2 cellular contexts compared by ENCODE assay signal in the genomic region with DNA sequence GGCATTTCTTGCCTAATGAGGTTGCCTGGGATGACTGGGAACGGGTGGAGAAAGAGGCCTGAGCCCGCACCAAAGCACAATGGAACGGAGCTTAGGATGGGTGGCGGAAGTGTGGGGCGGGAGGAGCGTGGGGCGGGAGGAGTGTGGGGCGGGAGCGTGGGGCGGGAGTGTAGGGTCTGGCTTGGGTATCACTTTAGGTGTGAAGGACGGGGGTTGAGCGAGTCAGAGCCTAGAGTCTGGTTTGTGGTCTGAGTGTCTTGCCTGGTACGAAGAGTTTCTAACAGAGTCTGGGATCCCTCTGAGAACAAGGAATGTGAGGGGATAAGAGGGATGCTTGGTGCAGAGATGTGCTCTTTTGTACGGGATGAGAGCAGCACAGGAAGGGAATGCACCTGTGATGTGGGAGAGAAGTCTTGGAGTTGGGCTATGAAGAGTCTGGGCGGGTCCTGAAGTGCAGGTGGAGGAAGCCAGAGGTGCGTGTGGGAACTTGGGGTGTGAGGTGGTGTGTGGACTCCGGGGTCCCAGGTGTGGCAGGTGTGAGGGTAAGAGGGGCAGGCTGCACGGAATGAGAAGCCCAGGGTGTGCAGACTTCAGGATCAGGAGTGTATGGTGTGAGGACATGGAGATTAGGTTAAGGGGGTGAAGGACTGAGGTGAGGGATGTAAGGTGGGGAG.
TF ChIP-seq lines count a peak whose summit lies in the region.

No MANE protein-coding gene starts in this region.

TF ChIP-seq in WTC11, 78 proteins besides CTCF, POLR2A, EP300 and RAD21 (continues in another document):
- TF ChIP-seq AR (CRISPR knock-in tag; IDR thresholded peaks at IDR 0.05) = no peak
- no peak for TF ChIP-seq ZNF423 (CRISPR knock-in tag; IDR thresholded peaks at IDR 0.05)
- TF ChIP-seq E2F5 (CRISPR knock-in tag; IDR thresholded peaks at IDR 0.05) = no peak
- TF ChIP-seq NFYB (CRISPR knock-in tag; conservative IDR thresholded peaks at IDR 0.05; ENCODE audit: low read depth) = no peak
- no peak for TF ChIP-seq OVOL2 (CRISPR knock-in tag; IDR thresholded peaks at IDR 0.05; ENCODE audit: borderline replicate concordance)
- no peak for TF ChIP-seq FOXP4 (CRISPR knock-in tag; IDR thresholded peaks at IDR 0.05)
- TF ChIP-seq JUN (CRISPR knock-in tag; IDR thresholded peaks at IDR 0.05) = no peak
- no peak for TF ChIP-seq TCF7 (CRISPR knock-in tag; IDR thresholded peaks at IDR 0.05; ENCODE audit: low read depth)
- TF ChIP-seq MXD4 (CRISPR knock-in tag; IDR thresholded peaks at IDR 0.05; ENCODE audit: borderline replicate concordance) = no peak
- no peak for TF ChIP-seq SP1 (CRISPR knock-in tag; conservative IDR thresholded peaks at IDR 0.05)
- TF ChIP-seq ERG (CRISPR knock-in tag; IDR thresholded peaks at IDR 0.05) = no peak
- TF ChIP-seq PRRX2 (CRISPR knock-in tag; IDR thresholded peaks at IDR 0.05) = no peak
- TF ChIP-seq, protein P1, sequence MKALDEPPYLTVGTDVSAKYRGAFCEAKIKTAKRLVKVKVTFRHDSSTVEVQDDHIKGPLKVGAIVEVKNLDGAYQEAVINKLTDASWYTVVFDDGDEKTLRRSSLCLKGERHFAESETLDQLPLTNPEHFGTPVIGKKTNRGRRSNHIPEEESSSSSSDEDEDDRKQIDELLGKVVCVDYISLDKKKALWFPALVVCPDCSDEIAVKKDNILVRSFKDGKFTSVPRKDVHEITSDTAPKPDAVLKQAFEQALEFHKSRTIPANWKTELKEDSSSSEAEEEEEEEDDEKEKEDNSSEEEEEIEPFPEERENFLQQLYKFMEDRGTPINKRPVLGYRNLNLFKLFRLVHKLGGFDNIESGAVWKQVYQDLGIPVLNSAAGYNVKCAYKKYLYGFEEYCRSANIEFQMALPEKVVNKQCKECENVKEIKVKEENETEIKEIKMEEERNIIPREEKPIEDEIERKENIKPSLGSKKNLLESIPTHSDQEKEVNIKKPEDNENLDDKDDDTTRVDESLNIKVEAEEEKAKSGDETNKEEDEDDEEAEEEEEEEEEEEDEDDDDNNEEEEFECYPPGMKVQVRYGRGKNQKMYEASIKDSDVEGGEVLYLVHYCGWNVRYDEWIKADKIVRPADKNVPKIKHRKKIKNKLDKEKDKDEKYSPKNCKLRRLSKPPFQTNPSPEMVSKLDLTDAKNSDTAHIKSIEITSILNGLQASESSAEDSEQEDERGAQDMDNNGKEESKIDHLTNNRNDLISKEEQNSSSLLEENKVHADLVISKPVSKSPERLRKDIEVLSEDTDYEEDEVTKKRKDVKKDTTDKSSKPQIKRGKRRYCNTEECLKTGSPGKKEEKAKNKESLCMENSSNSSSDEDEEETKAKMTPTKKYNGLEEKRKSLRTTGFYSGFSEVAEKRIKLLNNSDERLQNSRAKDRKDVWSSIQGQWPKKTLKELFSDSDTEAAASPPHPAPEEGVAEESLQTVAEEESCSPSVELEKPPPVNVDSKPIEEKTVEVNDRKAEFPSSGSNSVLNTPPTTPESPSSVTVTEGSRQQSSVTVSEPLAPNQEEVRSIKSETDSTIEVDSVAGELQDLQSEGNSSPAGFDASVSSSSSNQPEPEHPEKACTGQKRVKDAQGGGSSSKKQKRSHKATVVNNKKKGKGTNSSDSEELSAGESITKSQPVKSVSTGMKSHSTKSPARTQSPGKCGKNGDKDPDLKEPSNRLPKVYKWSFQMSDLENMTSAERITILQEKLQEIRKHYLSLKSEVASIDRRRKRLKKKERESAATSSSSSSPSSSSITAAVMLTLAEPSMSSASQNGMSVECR (CRISPR knock-in tag; IDR thresholded peaks at IDR 0.05; ENCODE audit: borderline replicate concordance) = no peak

TF ChIP-seq in H1, 55 proteins besides CTCF, POLR2A, EP300 and RAD21:
- TF ChIP-seq TCF12 (IDR thresholded peaks at IDR 0.05; ENCODE audit: low read depth, low read length) (no peak), CBX5 (IDR thresholded peaks at IDR 0.05; ENCODE audit: low read depth, low read length) (no peak), KDM4A (IDR thresholded peaks at IDR 0.05; ENCODE audit: low read depth, low read length, severe bottlenecking) (no peak), RNF2 (IDR thresholded peaks at IDR 0.05; ENCODE audit: borderline replicate concordance, low read depth, low read length, missing control alignments, poor library complexity, severe bottlenecking) (no peak)
- TF ChIP-seq, protein P2, sequence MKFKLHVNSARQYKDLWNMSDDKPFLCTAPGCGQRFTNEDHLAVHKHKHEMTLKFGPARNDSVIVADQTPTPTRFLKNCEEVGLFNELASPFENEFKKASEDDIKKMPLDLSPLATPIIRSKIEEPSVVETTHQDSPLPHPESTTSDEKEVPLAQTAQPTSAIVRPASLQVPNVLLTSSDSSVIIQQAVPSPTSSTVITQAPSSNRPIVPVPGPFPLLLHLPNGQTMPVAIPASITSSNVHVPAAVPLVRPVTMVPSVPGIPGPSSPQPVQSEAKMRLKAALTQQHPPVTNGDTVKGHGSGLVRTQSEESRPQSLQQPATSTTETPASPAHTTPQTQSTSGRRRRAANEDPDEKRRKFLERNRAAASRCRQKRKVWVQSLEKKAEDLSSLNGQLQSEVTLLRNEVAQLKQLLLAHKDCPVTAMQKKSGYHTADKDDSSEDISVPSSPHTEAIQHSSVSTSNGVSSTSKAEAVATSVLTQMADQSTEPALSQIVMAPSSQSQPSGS (IDR thresholded peaks at IDR 0.05; ENCODE audit: low read length) = no peak
